ENCODE assay signal across 1 cellular context in the genomic region with DNA sequence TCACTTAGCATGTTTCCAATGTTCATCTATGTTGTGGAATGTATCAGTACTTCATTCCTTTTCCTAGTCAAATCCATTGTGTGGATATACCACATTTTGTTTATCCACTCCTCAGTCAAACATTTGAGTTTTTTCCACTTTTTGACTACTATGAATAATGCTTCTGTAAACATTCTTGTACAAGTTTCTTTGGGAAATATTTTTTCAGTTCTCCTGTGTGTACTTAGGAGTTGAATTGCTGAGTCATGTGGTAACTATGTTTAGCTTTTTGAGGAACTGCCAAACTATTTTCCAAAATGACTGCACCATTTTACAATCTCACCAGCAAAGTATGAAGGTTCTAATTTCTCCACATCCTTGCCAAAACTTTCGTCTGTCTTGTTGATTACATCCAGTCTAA.
A peak's percentile ranks its signal among the peaks of the same experiment; 100 is the strongest.
TF ChIP-seq lines count a peak whose summit lies in the region.

No MANE protein-coding gene starts in this region.

TF ChIP-seq in HepG2, 621 proteins besides CTCF, POLR2A, EP300 and RAD21 (continued from another document):
- TF ChIP-seq KDM2A (CRISPR knock-in tag; IDR thresholded peaks at IDR 0.05; ENCODE audit: borderline replicate concordance, low read depth) (no peak), PBX3 (CRISPR knock-in tag; IDR thresholded peaks at IDR 0.05; ENCODE audit: borderline replicate concordance) (no peak), RARG (CRISPR knock-in tag; IDR thresholded peaks at IDR 0.05; ENCODE audit: low read depth) (no peak), ARID5B (CRISPR knock-in tag; IDR thresholded peaks at IDR 0.05) (peak; percentile 98), MAFG (CRISPR knock-in tag; IDR thresholded peaks at IDR 0.05) (no peak), ZNF678 (CRISPR knock-in tag; IDR thresholded peaks at IDR 0.05) (no peak), MTA1 (CRISPR knock-in tag; IDR thresholded peaks at IDR 0.05; ENCODE audit: borderline replicate concordance) (no peak), ZNF552 (CRISPR knock-in tag; IDR thresholded peaks at IDR 0.05; ENCODE audit: borderline replicate concordance) (no peak), RFX1 (IDR thresholded peaks at IDR 0.05) (no peak), BRF2 (CRISPR knock-in tag; IDR thresholded peaks at IDR 0.05) (no peak), HMG20B (CRISPR knock-in tag; conservative IDR thresholded peaks at IDR 0.05) (no peak), ZNF326 (CRISPR knock-in tag; IDR thresholded peaks at IDR 0.05; ENCODE audit: borderline replicate concordance) (no peak), ZNF275 (CRISPR knock-in tag; IDR thresholded peaks at IDR 0.05; ENCODE audit: borderline replicate concordance) (no peak)
- TF ChIP-seq, protein P1, sequence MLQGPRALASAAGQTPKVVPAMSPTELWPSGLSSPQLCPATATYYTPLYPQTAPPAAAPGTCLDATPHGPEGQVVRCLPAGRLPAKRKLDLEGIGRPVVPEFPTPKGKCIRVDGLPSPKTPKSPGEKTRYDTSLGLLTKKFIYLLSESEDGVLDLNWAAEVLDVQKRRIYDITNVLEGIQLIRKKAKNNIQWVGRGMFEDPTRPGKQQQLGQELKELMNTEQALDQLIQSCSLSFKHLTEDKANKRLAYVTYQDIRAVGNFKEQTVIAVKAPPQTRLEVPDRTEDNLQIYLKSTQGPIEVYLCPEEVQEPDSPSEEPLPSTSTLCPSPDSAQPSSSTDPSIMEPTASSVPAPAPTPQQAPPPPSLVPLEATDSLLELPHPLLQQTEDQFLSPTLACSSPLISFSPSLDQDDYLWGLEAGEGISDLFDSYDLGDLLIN (CRISPR knock-in tag; IDR thresholded peaks at IDR 0.05; ENCODE audit: borderline replicate concordance) = no peak
